1 cellular context compared by ENCODE assay signal in the genomic region with DNA sequence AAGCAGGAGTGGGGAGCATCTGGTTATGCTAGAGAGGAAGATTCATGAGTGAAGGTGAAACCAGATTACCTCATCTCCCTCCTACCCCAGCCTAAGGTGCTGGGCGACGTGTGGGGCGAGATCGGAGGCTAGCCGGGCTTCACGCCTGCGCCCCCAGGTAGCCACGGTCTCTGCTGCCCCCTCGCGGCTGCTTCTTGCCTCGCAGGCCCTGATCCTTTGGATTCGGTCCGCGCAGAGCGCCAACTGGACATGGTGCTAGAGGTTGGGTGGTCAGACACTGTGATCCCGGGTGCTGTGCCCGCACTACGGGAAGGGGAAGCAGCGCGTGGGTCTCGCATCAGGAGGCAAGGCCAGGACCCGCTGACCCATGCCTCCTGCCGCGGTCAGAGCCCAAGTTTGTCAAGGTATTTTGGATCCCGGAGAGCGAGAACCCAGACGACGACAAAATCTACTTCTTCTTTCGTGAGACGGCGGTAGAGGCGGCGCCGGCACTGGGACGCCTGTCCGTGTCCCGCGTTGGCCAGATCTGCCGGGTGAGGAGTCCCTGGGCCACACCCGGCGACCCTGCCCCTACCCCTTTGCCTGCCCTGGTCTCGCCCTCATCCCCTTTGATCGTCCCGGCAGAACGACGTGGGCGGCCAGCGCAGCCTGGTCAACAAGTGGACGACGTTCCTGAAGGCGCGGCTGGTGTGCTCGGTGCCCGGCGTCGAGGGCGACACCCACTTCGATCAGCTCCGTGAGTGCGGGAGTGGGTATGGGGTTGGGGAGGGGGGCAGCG.
TF ChIP-seq lines count a peak whose summit lies in the region.

No MANE protein-coding gene starts in this region.

TF ChIP-seq in neural cell, 6 proteins besides CTCF, POLR2A, EP300 and RAD21:
- no peak for TF ChIP-seq TAF1 (IDR thresholded peaks at IDR 0.05; ENCODE audit: low read depth)
- TF ChIP-seq, protein P1, sequence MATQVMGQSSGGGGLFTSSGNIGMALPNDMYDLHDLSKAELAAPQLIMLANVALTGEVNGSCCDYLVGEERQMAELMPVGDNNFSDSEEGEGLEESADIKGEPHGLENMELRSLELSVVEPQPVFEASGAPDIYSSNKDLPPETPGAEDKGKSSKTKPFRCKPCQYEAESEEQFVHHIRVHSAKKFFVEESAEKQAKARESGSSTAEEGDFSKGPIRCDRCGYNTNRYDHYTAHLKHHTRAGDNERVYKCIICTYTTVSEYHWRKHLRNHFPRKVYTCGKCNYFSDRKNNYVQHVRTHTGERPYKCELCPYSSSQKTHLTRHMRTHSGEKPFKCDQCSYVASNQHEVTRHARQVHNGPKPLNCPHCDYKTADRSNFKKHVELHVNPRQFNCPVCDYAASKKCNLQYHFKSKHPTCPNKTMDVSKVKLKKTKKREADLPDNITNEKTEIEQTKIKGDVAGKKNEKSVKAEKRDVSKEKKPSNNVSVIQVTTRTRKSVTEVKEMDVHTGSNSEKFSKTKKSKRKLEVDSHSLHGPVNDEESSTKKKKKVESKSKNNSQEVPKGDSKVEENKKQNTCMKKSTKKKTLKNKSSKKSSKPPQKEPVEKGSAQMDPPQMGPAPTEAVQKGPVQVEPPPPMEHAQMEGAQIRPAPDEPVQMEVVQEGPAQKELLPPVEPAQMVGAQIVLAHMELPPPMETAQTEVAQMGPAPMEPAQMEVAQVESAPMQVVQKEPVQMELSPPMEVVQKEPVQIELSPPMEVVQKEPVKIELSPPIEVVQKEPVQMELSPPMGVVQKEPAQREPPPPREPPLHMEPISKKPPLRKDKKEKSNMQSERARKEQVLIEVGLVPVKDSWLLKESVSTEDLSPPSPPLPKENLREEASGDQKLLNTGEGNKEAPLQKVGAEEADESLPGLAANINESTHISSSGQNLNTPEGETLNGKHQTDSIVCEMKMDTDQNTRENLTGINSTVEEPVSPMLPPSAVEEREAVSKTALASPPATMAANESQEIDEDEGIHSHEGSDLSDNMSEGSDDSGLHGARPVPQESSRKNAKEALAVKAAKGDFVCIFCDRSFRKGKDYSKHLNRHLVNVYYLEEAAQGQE (IDR thresholded peaks at IDR 0.05; ENCODE audit: borderline replicate concordance), result no peak
- no peak for TF ChIP-seq EZH2 (IDR thresholded peaks at IDR 0.05; ENCODE audit: borderline replicate concordance, insufficient read depth, low read length, poor library complexity, severe bottlenecking)
- peak; percentile 98 for TF ChIP-seq SMC3 (conservative IDR thresholded peaks at IDR 0.05; ENCODE audit: poor library complexity)
- TF ChIP-seq MXI1 (conservative IDR thresholded peaks at IDR 0.05; ENCODE audit: poor library complexity, severe bottlenecking), result peak; percentile 51
